8 cellular contexts compared by ENCODE assay signal in genomic region chr11:60906132-60906972, GRCh38. TPM values are rescaled to one million over a fixed set of nuclear protein-coding genes. Genes with fewer than 3 reads are reported as not detected.
DNase-seq lines count a peak whose midpoint lies in the region; ATAC-seq and FAIRE-seq lines count a peak whose summit lies in the region.

Gene PRPF19, minus strand, starts transcription at chr11:60906585. Its CDS starts 203 bp downstream, at chr11:60906382.

- FAIRE-seq in HTR-8/SVneo (lab: Jason Lieb, UNC): no peak

- H3K4me1 ChIP-seq in endocrine pancreas (ENCODE audit: control insufficient read depth, insufficient read depth, low read length): peaks cover 10% of the 10 kb centered on the region

- no peaks in the 10 kb centered on the region for H3K9me3 ChIP-seq in endocrine pancreas (ENCODE audit: control insufficient read depth, low read length)

- no peaks in the 10 kb centered on the region for H3K27me3 ChIP-seq in endocrine pancreas (ENCODE audit: control insufficient read depth, insufficient read depth, low read length)

- peak within 1 kb of the TSS; percentile 94 for H3K4me3 ChIP-seq in endocrine pancreas (ENCODE audit: control insufficient read depth, insufficient read depth, low read length)

- DNase-seq in COLO668 (lab: John Stamatoyannopoulos, UW; ENCODE audit: unreplicated experiment): peak; percentile 97
- peak; percentile 87 for DNase-seq in HTR-8/SVneo (ENCODE audit: insufficient read length, low spot score)
- DNase-seq in NOMO-1 treated with dmso at 0.1 percent for 144 hours (lab: John Stamatoyannopoulos, UW; ENCODE audit: unreplicated experiment): peak; percentile 98
- DNase-seq in activated CD8-positive, alpha-beta memory T cell treated with anti-CD3 and anti-CD28 coated beads for 48 hours (ENCODE audit: low read depth in 2 of 3, low spot score in 2 of 3): peak; percentile 95 to 98 (median 97)
- DNase-seq in mesenteric fat pad (ENCODE audit: low spot score): peak; percentile 97
- peak; percentile 90 for DNase-seq in stimulated activated CD8-positive, alpha-beta memory T cell treated with anti-CD3 and anti-CD28 coated beads, Interleukin-15, amount 100 ng/mL, for 24 hours (ENCODE audit: low read depth)

- H3K36me3 ChIP-seq in endocrine pancreas (ENCODE audit: control insufficient read depth, insufficient read depth, low read length): peaks cover 17% of the 10 kb centered on the region

- peak; percentile 71 for ATAC-seq in GM21367 (IDR thresholded peaks at IDR 0.05; ENCODE audit: unreplicated experiment)

- peak within 1 kb of the TSS; percentile 96 for H3K9ac ChIP-seq in endocrine pancreas (ENCODE audit: control insufficient read depth, insufficient read depth, low read length)

RNA-seq across cellular contexts. Expression of gene PRPF19, which starts in this region (rescaled TPM):
- 68.3 TPM for total RNA-seq in mesenteric fat pad

Comparison
In these comparisons a context has a peak if more than half of its experiments do, and no peak if none do; other contexts are left out.
1. Peak in every context shown above with its lines: DNase-seq, ATAC-seq and H3K4me3 ChIP-seq.